In the genomic region with DNA sequence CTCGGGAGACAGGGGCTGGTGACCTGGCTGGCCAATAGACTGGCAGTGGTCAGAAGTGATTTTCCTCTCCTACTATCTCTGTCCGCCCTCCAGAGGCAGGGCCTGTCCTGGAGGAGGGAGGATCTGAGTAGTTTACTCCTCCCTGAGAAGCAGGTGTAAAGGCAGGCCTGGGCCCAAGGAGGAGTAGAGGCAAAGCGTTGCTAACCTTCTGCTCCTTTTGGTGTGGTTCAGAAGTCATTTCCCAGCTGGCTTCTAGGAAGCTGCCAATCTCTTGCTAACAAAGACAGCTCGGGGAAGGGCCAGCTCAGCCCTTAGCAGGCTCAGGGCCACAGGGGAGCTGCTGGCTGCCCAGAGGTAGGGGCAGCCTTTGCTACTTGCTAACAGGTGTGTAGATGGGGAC, we compare ENCODE assay signal across 26 cellular contexts.
"Had no signal": no experiment of that assay in that cellular context is flagged by ENCODE, and none has a peak within 500 bp of the region (broad histone marks: within the 10 kb centered on the region; RNA-seq: fewer than 3 reads in every experiment).

No MANE protein-coding gene starts in this region.

- DNase-seq: activated B cell treated with CpG ODN at 0.5 μM for 24 hours; activated CD4-positive, alpha-beta T cell treated with anti-CD3 and anti-CD28 coated beads for 36 hours; activated CD4-positive, alpha-beta T cell treated with anti-CD3 and anti-CD28 coated beads, Interleukin-2, amount 50 U/mL, for 4 hours; activated CD8-positive, alpha-beta memory T cell treated with anti-CD3 and anti-CD28 coated beads for 24 hours; activated CD8-positive, alpha-beta memory T cell treated with anti-CD3 and anti-CD28 coated beads, Interleukin-2, amount 50 U/mL, for 4 hours; activated naive CD4-positive, alpha-beta T cell; activated T-cell treated with anti-CD3 and anti-CD28 coated beads, Interleukin-2, amount 50 U/mL, for 24 hours; colonic mucosa; effector memory CD8-positive, alpha-beta T cell; glutamatergic neuron; kidney glomerular epithelial cell; left ventricle myocardium inferior; mammary epithelial cell; stimulated activated CD4-positive, alpha-beta T cell treated with anti-CD3 and anti-CD28 coated beads, Interleukin-12 subunit alpha, Interleukin-12 subunit beta, amount 100 ng/mL, for 4 hours; stimulated activated CD4-positive, alpha-beta T cell treated with anti-CD3 and anti-CD28 coated beads, Interleukin-4, amount 100 ng/mL, for 4 hours; stimulated activated naive CD8-positive, alpha-beta T cell treated with anti-CD3 and anti-CD28 coated beads, Interleukin-15, Interleukin-2, amounts not matched to agents 100 U/mL and 50 U/mL, for 24 hours; substantia nigra; T1000; thyroid gland had no signal

- H3K27ac Mint-ChIP-seq: activated B cell treated with CpG ODN at 0.5 μM for 24 hours; activated CD4-positive, alpha-beta T cell treated with anti-CD3 and anti-CD28 coated beads for 36 hours; activated naive CD8-positive, alpha-beta T cell; activated T-cell treated with anti-CD3 and anti-CD28 coated beads, Interleukin-2, amount 50 U/mL, for 24 hours; activated T-helper 17 cell treated with anti-CD3 and anti-CD28 coated beads, Interleukin-2, amount 50 U/mL, for 72 hours; effector memory CD8-positive, alpha-beta T cell; mesothelial cell of epicardium; T-helper 1 cell treated with Interleukin-12 subunit alpha and Interleukin-12 subunit beta and Interleukin-4 antibody, amounts not matched to agents 30 μg/mL and 1 μg/mL, for 36 hours had no signal

- H3K4me3 Mint-ChIP-seq: activated B cell treated with CpG ODN at 0.5 μM for 24 hours; activated CD4-positive, alpha-beta T cell treated with anti-CD3 and anti-CD28 coated beads for 36 hours; activated naive CD8-positive, alpha-beta T cell; activated T-cell treated with anti-CD3 and anti-CD28 coated beads, Interleukin-2, amount 50 U/mL, for 24 hours; activated T-helper 17 cell treated with anti-CD3 and anti-CD28 coated beads, Interleukin-2, amount 50 U/mL, for 72 hours; effector memory CD8-positive, alpha-beta T cell; mesothelial cell of epicardium; T-helper 1 cell treated with Interleukin-12 subunit alpha and Interleukin-12 subunit beta and Interleukin-4 antibody, amounts not matched to agents 30 μg/mL and 1 μg/mL, for 36 hours had no signal

- H3K36me3 Mint-ChIP-seq: activated naive CD8-positive, alpha-beta T cell; mesothelial cell of epicardium had no signal

- H3K4me1 Mint-ChIP-seq: activated B cell treated with CpG ODN at 0.5 μM for 24 hours; activated CD4-positive, alpha-beta T cell treated with anti-CD3 and anti-CD28 coated beads for 36 hours; activated T-helper 17 cell treated with anti-CD3 and anti-CD28 coated beads, Interleukin-2, amount 50 U/mL, for 72 hours had no signal

- H3K4me3 ChIP-seq: colonic mucosa, dorsolateral prefrontal cortex, esophagus muscularis mucosa, hepatocyte, left ventricle myocardium inferior, thyroid gland had no signal

- H3K4me1 ChIP-seq: colonic mucosa, esophagus muscularis mucosa, thyroid gland had no signal

- H3K9me3 ChIP-seq: colonic mucosa, esophagus muscularis mucosa, left ventricle myocardium inferior, thyroid gland had no signal

- H3K27ac ChIP-seq: colonic mucosa, esophagus muscularis mucosa, hepatocyte, left ventricle myocardium inferior, thyroid gland had no signal

- H3K36me3 ChIP-seq: colonic mucosa, esophagus muscularis mucosa, left ventricle myocardium inferior, thyroid gland had no signal

- H3K27me3 ChIP-seq: colonic mucosa, dorsolateral prefrontal cortex, hepatocyte, thyroid gland had no signal

- H3K9me3 Mint-ChIP-seq: activated B cell treated with CpG ODN at 0.5 μM for 24 hours; activated T-cell treated with anti-CD3 and anti-CD28 coated beads, Interleukin-2, amount 50 U/mL, for 24 hours; activated T-helper 17 cell treated with anti-CD3 and anti-CD28 coated beads, Interleukin-2, amount 50 U/mL, for 72 hours; effector memory CD8-positive, alpha-beta T cell; mesothelial cell of epicardium; T-helper 1 cell treated with Interleukin-12 subunit alpha and Interleukin-12 subunit beta and Interleukin-4 antibody, amounts not matched to agents 30 μg/mL and 1 μg/mL, for 36 hours had no signal
